6 cellular contexts compared by ENCODE assay signal in the genomic region with DNA sequence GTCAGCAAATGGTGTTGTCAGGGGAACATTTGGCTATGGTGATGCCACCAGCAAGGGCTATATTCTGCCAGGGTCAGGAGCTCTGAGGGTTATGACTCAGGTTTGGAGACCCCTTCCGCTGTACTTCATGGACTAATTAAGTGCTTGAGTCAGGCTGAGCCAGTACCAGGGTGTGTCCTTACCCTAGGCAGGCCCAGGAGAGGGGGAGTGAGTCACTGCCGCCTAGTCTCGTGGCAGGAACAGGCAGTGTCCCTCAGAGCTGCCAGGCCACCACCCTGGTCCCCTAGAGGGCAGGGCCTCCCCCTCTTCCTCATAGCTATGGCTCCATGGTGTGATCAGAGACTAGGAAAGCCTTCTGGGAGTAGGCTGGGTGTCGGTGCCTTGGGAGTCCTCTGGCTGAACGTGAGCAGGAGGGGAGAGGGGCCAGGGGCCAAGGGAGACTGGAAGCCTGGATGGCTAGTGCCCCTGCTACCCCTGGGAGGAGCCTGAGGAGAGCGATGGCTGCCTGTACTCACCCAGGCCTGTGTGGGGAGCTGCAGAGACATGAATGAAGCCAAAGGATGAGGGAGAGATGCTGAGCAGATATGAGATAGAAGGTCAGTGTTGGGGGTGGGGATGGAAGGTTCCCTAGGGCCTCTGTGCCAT. TPM values are rescaled to one million over a fixed set of nuclear protein-coding genes. Genes with fewer than 3 reads are reported as not detected.
DNase-seq lines count a peak whose midpoint lies in the region; ATAC-seq and TF ChIP-seq lines count a peak whose summit lies in the region.

No MANE protein-coding gene starts in this region.

- H3K4me1 ChIP-seq in OCI-LY7 (ENCODE audit: insufficient read depth, low read length, poor library complexity, severe bottlenecking) = peaks cover 11% of the 10 kb centered on the region
- H3K4me1 ChIP-seq in thyroid gland = peaks cover 42 to 54% of the 10 kb centered on the region in 2 donors

- H3K36me3 ChIP-seq in OCI-LY7 (ENCODE audit: insufficient read depth, low read length) (no peaks in the 10 kb centered on the region), thyroid gland (no peaks in the 10 kb centered on the region)

- H3K4me3 ChIP-seq in GM12865 (ENCODE audit: low read depth, low read length) (no peak overlapping the region), OCI-LY7 (ENCODE audit: low read depth, low read length, poor library complexity, severe bottlenecking) (no peak overlapping the region), fibroblast of villous mesenchyme (ENCODE audit: low read depth, low read length) (no peak overlapping the region), thyroid gland (replicated peaks in 1 of 3) (no peak overlapping the region)

- H3K4me2 ChIP-seq in OCI-LY7 (ENCODE audit: low read length) = no peak overlapping the region

- 58 to 73% methylated on average over 6 of the region's 6 CpGs for WGBS in thyroid gland, 2 donors

- POLR2A ChIA-PET in OCI-LY7 (lab: Charles Lee) = interaction anchor here (0.6 kb wide), 1 partner anchor 17 kb away, joined by 3 read pairs; no protein-coding TSS in a partner anchor

- H3K9me2 ChIP-seq in OCI-LY7 (ENCODE audit: insufficient read depth, low read length) = no peaks in the 10 kb centered on the region

- no TSS peak for BruUV-seq in OCI-LY7 (replicated peaks; lab: Mats Ljungman, UMichigan)

- DNase-seq in GM12865 (ENCODE audit: low read depth) (no peak), OCI-LY7 (ENCODE audit: low spot score) (no peak), fibroblast of villous mesenchyme (ENCODE audit: low read depth) (peak; percentile 20), thyroid gland (peak; percentile 51 to 66), NCI-H2029 treated with DMSO at 0.1 percent for 48 hours (lab: John Stamatoyannopoulos, UW) (no peak)

- CTCF ChIA-PET in OCI-LY7 (lab: Charles Lee; ENCODE audit: unreplicated experiment) = no interaction called here

- no peak for TF ChIP-seq POLR2A in thyroid gland (IDR thresholded peaks at IDR 0.05)

- H3K27me3 ChIP-seq in thyroid gland = no peaks in the 10 kb centered on the region

- H3K27ac ChIP-seq in OCI-LY7 (ENCODE audit: low read depth, low read length, poor library complexity, severe bottlenecking) (no peak overlapping the region), thyroid gland (peak overlapping the region in 2 of 3 donors; percentile 4 to 22)

- peak; percentile 24 for TF ChIP-seq CTCF in GM12865 (IDR thresholded peaks at IDR 0.05; ENCODE audit: insufficient read depth, low read depth, low read length, missing control alignments)
- TF ChIP-seq CTCF in OCI-LY7 (conservative IDR thresholded peaks at IDR 0.05; ENCODE audit: low read length) = peak; percentile 38
- TF ChIP-seq CTCF in fibroblast of villous mesenchyme (IDR thresholded peaks at IDR 0.05; ENCODE audit: insufficient read depth, low read depth, low read length) = peak; percentile 40
- peak in 1 of 6 experiments; percentile 18 for TF ChIP-seq CTCF in thyroid gland (IDR thresholded peaks at IDR 0.05)

- H4K20me1 ChIP-seq in OCI-LY7 (ENCODE audit: insufficient read depth, low read length) = no peaks in the 10 kb centered on the region; the same call in 1 of the 2 replicates

- no peaks in the 10 kb centered on the region for H3K79me2 ChIP-seq in OCI-LY7 (ENCODE audit: insufficient read depth, low read depth, low read length)

- H2AFZ ChIP-seq in OCI-LY7 (ENCODE audit: low read length) = no peak overlapping the region

- ATAC-seq in GM21360 (IDR thresholded peaks at IDR 0.05; ENCODE audit: unreplicated experiment) = no peak

- H3K9me3 ChIP-seq in OCI-LY7 (ENCODE audit: low read length) (no peaks in the 10 kb centered on the region), thyroid gland (no peaks in the 10 kb centered on the region)

- intact Hi-C loops in OCI-LY7 (cut with micrococcal nuclease; ENCODE audit: unreplicated experiment) = no loop called here
- intact Hi-C loops in thyroid gland (cut with DNase I) = no loop called here

RNA-seq across cellular contexts. Expression of a gene that starts 10.6 kb away (rescaled TPM):
- 17.5 and 24.1 TPM in 2 replicates for total RNA-seq in OCI-LY7 (2014; rRNA removed; shearing (Covaris generic))
- total RNA-seq in OCI-LY7 (2022) (20.3 and 25.2 TPM in 2 replicates), fibroblast of villous mesenchyme (19.0 and 26.7 TPM in 2 replicates), thyroid gland (100 to 1,000 TPM in 1 of 4 donors, 10 to 100 TPM in 3; 66.1 to 147 (median 97.5) TPM)

RNA-seq across cellular contexts. Expression of a gene that starts 16.0 kb away (rescaled TPM):
- 0.05 TPM in 1 of 2 replicates, not detected in the other for total RNA-seq in OCI-LY7 (2014; rRNA removed; shearing (Covaris generic))
- total RNA-seq in OCI-LY7 (2022) (not detected in 2 replicates), fibroblast of villous mesenchyme (0.86 and 0.97 TPM in 2 replicates), thyroid gland (10 to 100 TPM; 31.0 to 78.1 (median 48.0) TPM)

RNA-seq across cellular contexts. Expression of a gene that starts 47.2 kb away (rescaled TPM):
- not detected in 2 replicates for total RNA-seq in OCI-LY7 (2014; rRNA removed; shearing (Covaris generic))
- total RNA-seq in OCI-LY7 (2022) (not detected in 2 replicates), fibroblast of villous mesenchyme (under 0.01 TPM in 2 replicates), thyroid gland (10 to 100 TPM; 15.7 to 54.2 (median 21.1) TPM)

RNA-seq across cellular contexts. Expression of a gene that starts 58.2 kb away (rescaled TPM):
- total RNA-seq in OCI-LY7 (2014; rRNA removed; shearing (Covaris generic)) = 18.9 and 19.3 TPM in 2 replicates
- 27.4 and 30.1 TPM in 2 replicates for total RNA-seq in OCI-LY7 (2022)
- 8.6 and 10.0 TPM in 2 replicates for total RNA-seq in fibroblast of villous mesenchyme
- total RNA-seq in thyroid gland = 10 to 100 TPM; 13.9 to 20.8 (median 17.6) TPM

RNA-seq across cellular contexts. Expression of a gene that starts 60.0 kb away (rescaled TPM):
- total RNA-seq in OCI-LY7 (2014; rRNA removed; shearing (Covaris generic)) = 3.9 and 8.0 TPM in 2 replicates
- total RNA-seq in OCI-LY7 (2022) (8.0 and 9.5 TPM in 2 replicates), fibroblast of villous mesenchyme (9.1 and 13.5 TPM in 2 replicates), thyroid gland (10 to 100 TPM; 19.6 to 22.0 (median 20.3) TPM)

Comparison
In these comparisons a context has a peak if more than half of its experiments do, and no peak if none do; other contexts are left out.
1. DNase-seq: peak in fibroblast of villous mesenchyme (single experiment) and thyroid gland (2 of 2); none in GM12865 (single experiment), OCI-LY7 (single experiment) and NCI-H2029 treated with DMSO at 0.1 percent for 48 hours (single experiment).
2. RNA of a gene that starts 16.0 kb away (total RNA-seq): 31.0 to 78.1 TPM in thyroid gland; 0.86 to 0.97 TPM in fibroblast of villous mesenchyme and 0.05 TPM in OCI-LY7; every median in the first group is over 10 times any median in the second.
3. RNA of a gene that starts 47.2 kb away (total RNA-seq): 15.7 to 54.2 TPM in thyroid gland; not detected in OCI-LY7 and under 0.01 TPM in fibroblast of villous mesenchyme; every median in the first group is over 10 times any median in the second.